Comparison of ENCODE assay signal across 18 cellular contexts in genomic region chr15:83287541-83288027, GRCh38. TPM values are rescaled to one million over a fixed set of nuclear protein-coding genes. Genes with fewer than 3 reads are reported as not detected.
A peak's percentile ranks its signal among the peaks of the same experiment; 100 is the strongest.
DNase-seq lines count a peak whose midpoint lies in the region; ATAC-seq, FAIRE-seq and TF ChIP-seq lines count a peak whose summit lies in the region.
"Had no signal": no experiment of that assay in that cellular context is flagged by ENCODE, and none has a peak within 500 bp of the region (broad histone marks: within the 10 kb centered on the region; RNA-seq: fewer than 3 reads in every experiment).

No MANE protein-coding gene starts in this region.

- peak overlapping the region; percentile 64 for H3K4me3 Mint-ChIP-seq in astrocyte (ENCODE audit: unreplicated experiment)
- H3K4me3 Mint-ChIP-seq: activated T-cell treated with anti-CD3 and anti-CD28 coated beads, Interleukin-2, amount 50 U/mL, for 24 hours had no signal

- no peaks in the 10 kb centered on the region for H3K27me3 Mint-ChIP-seq in astrocyte (ENCODE audit: low read depth, unreplicated experiment)

- peaks cover 49% of the 10 kb centered on the region for H3K4me1 ChIP-seq in astrocyte (ENCODE audit: insufficient read depth, low read length)
- H3K4me1 ChIP-seq: gastrocnemius medialis had no signal

- peak; percentile 96 for FAIRE-seq in astrocyte (lab: Jason Lieb, UNC)
- FAIRE-seq: A204.1, HepG2 had no signal

- H3K36me3 ChIP-seq in astrocyte (ENCODE audit: insufficient read depth, low read length): no peaks in the 10 kb centered on the region
- H3K36me3 ChIP-seq: cardiac muscle cell, gastrocnemius medialis, ovary had no signal

- peak overlapping the region; percentile 94 for H3K27ac Mint-ChIP-seq in astrocyte (ENCODE audit: unreplicated experiment)
- H3K27ac Mint-ChIP-seq: activated T-cell treated with anti-CD3 and anti-CD28 coated beads, Interleukin-2, amount 50 U/mL, for 24 hours had no signal

- DNase-seq in 8988T (peak; percentile 34), HS-27A (ENCODE audit: low read depth) (peak; percentile 99), astrocyte (ENCODE audit: low read depth) (peak; percentile 99), glomerular visceral epithelial cell (ENCODE audit: extremely low spot score) (peak; percentile 90), posterior vena cava (ENCODE audit: low spot score) (no peak), SKM-1 treated with dmso at 0.1 percent for 144 hours (lab: John Stamatoyannopoulos, UW; ENCODE audit: unreplicated experiment) (no peak)
- no peak for DNase-seq in stimulated activated CD4-positive, alpha-beta T cell treated with anti-CD3 and anti-CD28 coated beads, Interleukin-2, amount 100 ng/mL, for 48 hours
- DNase-seq: activated T-cell treated with anti-CD3 and anti-CD28 coated beads, Interleukin-2, amount 50 U/mL, for 24 hours; DMS53; gastrocnemius medialis; ovary; RPMI8226; stimulated activated CD4-positive, alpha-beta T cell treated with anti-CD3 and anti-CD28 coated beads, Interleukin-4, amount 100 ng/mL, for 24 hours had no signal

- H3K79me2 ChIP-seq in astrocyte (ENCODE audit: insufficient read depth, low read length): peaks cover 11% of the 10 kb centered on the region

- intact Hi-C loops in posterior vena cava (cut with DNase I): no loop called here

- no peaks in the 10 kb centered on the region for H3K9me3 ChIP-seq in astrocyte (ENCODE audit: insufficient read depth, low read depth, low read length)
- H3K9me3 ChIP-seq: gastrocnemius medialis, ovary had no signal

- H2AFZ ChIP-seq in astrocyte (ENCODE audit: low read depth, low read length): no peak overlapping the region

- H3K4me1 Mint-ChIP-seq in astrocyte (ENCODE audit: low read depth, unreplicated experiment): peaks cover 51% of the 10 kb centered on the region

- H3K36me3 Mint-ChIP-seq in astrocyte (ENCODE audit: low read depth, unreplicated experiment): no peaks in the 10 kb centered on the region

- no peak overlapping the region for H3K4me3 ChIP-seq in astrocyte (ENCODE audit: insufficient read depth, low read depth, low read length)
- H3K4me3 ChIP-seq: cardiac muscle cell, gastrocnemius medialis, ovary had no signal

- H3K9me3 Mint-ChIP-seq in astrocyte (ENCODE audit: unreplicated experiment): no peaks in the 10 kb centered on the region
- H3K9me3 Mint-ChIP-seq: activated T-cell treated with anti-CD3 and anti-CD28 coated beads, Interleukin-2, amount 50 U/mL, for 24 hours had no signal

- ATAC-seq in HG02759 (IDR thresholded peaks at IDR 0.05; ENCODE audit: unreplicated experiment): no peak
- ATAC-seq: gastrocnemius medialis, HepG2 had no signal

- peak overlapping the region; percentile 80 for H3K9ac ChIP-seq in astrocyte (ENCODE audit: low read length)

- peak overlapping the region; percentile 91 for H3K27ac ChIP-seq in astrocyte (ENCODE audit: low read depth, low read length)
- H3K27ac ChIP-seq: cardiac muscle cell, gastrocnemius medialis, ovary, VCaP had no signal

- no peaks in the 10 kb centered on the region for H4K20me1 ChIP-seq in astrocyte (ENCODE audit: insufficient read depth, low read length)

- H3K4me2 ChIP-seq in astrocyte (ENCODE audit: low read length): peak overlapping the region; percentile 63

- H3K27me3 ChIP-seq in astrocyte (ENCODE audit: insufficient read depth, low read length): no peaks in the 10 kb centered on the region
- H3K27me3 ChIP-seq: ovary had no signal

- no peak for TF ChIP-seq CTCF in astrocyte (IDR thresholded peaks at IDR 0.05; ENCODE audit: insufficient read depth, low read depth, low read length)

RNA-seq across cellular contexts. Expression of gene BNC1, which starts 3.1 kb away (rescaled TPM):
- 9.3 and 13.7 TPM in 2 replicates for total RNA-seq in astrocyte
- total RNA-seq in posterior vena cava: under 1 TPM; 0.19 to 0.29 TPM
- total RNA-seq: HepG2 had no signal

Comparison
In these comparisons a context has a peak if more than half of its experiments do, and no peak if none do; other contexts are left out.
1. DNase-seq: peak in 8988T (single experiment), HS-27A (single experiment), astrocyte (single experiment) and glomerular visceral epithelial cell (single experiment); none in posterior vena cava (single experiment), SKM-1 treated with dmso at 0.1 percent for 144 hours (single experiment) and stimulated activated CD4-positive, alpha-beta T cell treated with anti-CD3 and anti-CD28 coated beads, Interleukin-2, amount 100 ng/mL, for 48 hours (0 of 2).